9 cellular contexts compared by ENCODE assay signal in the genomic region with DNA sequence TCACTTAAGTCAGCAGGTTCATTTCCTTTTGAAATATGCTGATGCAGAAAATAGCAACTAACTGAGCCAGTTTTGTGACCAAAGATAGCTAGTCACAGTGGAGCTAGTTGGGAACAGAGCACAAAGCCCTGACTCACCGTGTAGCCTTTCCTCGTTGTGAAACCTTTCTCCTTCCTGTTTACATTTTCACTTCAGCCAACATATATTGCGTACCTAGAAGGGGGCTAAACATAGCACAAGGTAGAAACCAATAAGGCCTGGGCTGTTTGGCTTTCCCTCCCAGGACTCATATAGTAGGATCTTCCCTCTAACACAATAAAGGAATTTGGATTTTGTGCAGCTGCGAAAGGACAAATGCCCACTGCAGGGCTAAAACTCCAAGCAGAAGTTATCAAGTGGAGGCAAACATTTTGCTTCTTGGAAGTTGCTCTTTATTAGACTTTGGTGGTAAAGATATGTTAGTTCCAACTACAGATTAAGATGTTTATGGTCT. TPM values are rescaled to one million over a fixed set of nuclear protein-coding genes. Genes with fewer than 3 reads are reported as not detected.
A peak's percentile ranks its signal among the peaks of the same experiment; 100 is the strongest.
DNase-seq lines count a peak whose midpoint lies in the region; ATAC-seq, FAIRE-seq and TF ChIP-seq lines count a peak whose summit lies in the region.
"Had no signal": no experiment of that assay in that cellular context is flagged by ENCODE, and none has a peak within 500 bp of the region (broad histone marks: within the 10 kb centered on the region; RNA-seq: fewer than 3 reads in every experiment).

No MANE protein-coding gene starts in this region.

- POLR2A ChIA-PET in HEK293 (lab: Yijun Ruan, JAX) = no interaction called here
- POLR2A ChIA-PET in K562 (lab: Yijun Ruan, JAX) = interaction anchor here (0.7 to 1.6 kb wide), 6 partner anchors 9 to 506 kb away, joined by 3 to 5 read pairs (median 3); no protein-coding TSS in a partner anchor

- H2AFZ ChIP-seq in MM.1S (ENCODE audit: low read length) = peak overlapping the region; percentile 35; the same call in 1 of the 2 replicates
- peak overlapping the region; percentile 95 for H2AFZ ChIP-seq in K562 (ENCODE audit: low read depth, low read length)

- no peak overlapping the region for H3K4me3 Mint-ChIP-seq in activated T-cell treated with anti-CD3 and anti-CD28 coated beads, Interleukin-2, amount 50 U/mL, for 4 hours
- peak overlapping the region; percentile 24 for H3K4me3 Mint-ChIP-seq in memory B cell

- H3K27ac ChIP-seq in HEK293 (ENCODE audit: extremely low read depth, low read depth, low read length) = no peak overlapping the region
- peak overlapping the region; percentile 81 for H3K27ac ChIP-seq in MM.1S (ENCODE audit: low read length)
- peak overlapping the region; percentile 88 for H3K27ac ChIP-seq in K562 (ENCODE audit: extremely low read depth, low read depth, low read length)

- peak; percentile 84 for FAIRE-seq in K562 (lab: Jason Lieb, UNC)
- FAIRE-seq: frontal cortex had no signal

- H3K79me2 ChIP-seq in MM.1S (ENCODE audit: low read length) (no peaks in the 10 kb centered on the region), K562 (ENCODE audit: control insufficient read depth, insufficient read depth, low read length) (no peaks in the 10 kb centered on the region)

- no peaks in the 10 kb centered on the region for H3K9me2 ChIP-seq in MM.1S (replicated peaks; ENCODE audit: insufficient read depth, low read length)

- H3K9me3 Mint-ChIP-seq in activated T-cell treated with anti-CD3 and anti-CD28 coated beads, Interleukin-2, amount 50 U/mL, for 4 hours = no peaks in the 10 kb centered on the region
- no peaks in the 10 kb centered on the region for H3K9me3 Mint-ChIP-seq in memory B cell

- peak overlapping the region; percentile 43 for H3K27ac Mint-ChIP-seq in memory B cell

- peak; percentile 41 for TF ChIP-seq EP300 in K562 (IDR thresholded peaks at IDR 0.05; ENCODE audit: low read length)

- peaks cover 9% of the 10 kb centered on the region for H3K4me1 Mint-ChIP-seq in activated T-cell treated with anti-CD3 and anti-CD28 coated beads, Interleukin-2, amount 50 U/mL, for 4 hours (ENCODE audit: low read depth)
- peaks cover 11% of the 10 kb centered on the region for H3K4me1 Mint-ChIP-seq in memory B cell

- no peaks in the 10 kb centered on the region for H3K9me1 ChIP-seq in K562 (ENCODE audit: control insufficient read depth, insufficient read depth, low read length)

- H3K36me3 ChIP-seq in HEK293 (ENCODE audit: control insufficient read depth in 2 of 2, insufficient read depth in 1 of 2, low read length in 2 of 2) = no peaks in the 10 kb centered on the region
- H3K36me3 ChIP-seq in MM.1S (replicated peaks; ENCODE audit: insufficient read depth, low read length) = no peaks in the 10 kb centered on the region
- H3K36me3 ChIP-seq in K562 (ENCODE audit: control insufficient read depth, insufficient read depth, low read length) = no peaks in the 10 kb centered on the region

- H3F3A ChIP-seq in MM.1S (ENCODE audit: insufficient read depth, low read length) = no peaks in the 10 kb centered on the region; the same call in 1 of the 2 replicates

- intact Hi-C loops in K562 (cut with micrococcal nuclease) = loop anchor here (1.0 kb wide), 1 partner anchor 24 kb away; a partner anchor contains a TSS

- TSS peak; percentile 96 for BruUV-seq in K562 (replicated peaks; lab: Mats Ljungman, UMichigan)

- no peak for TF ChIP-seq RAD21 in K562 (CRISPR knock-in tag; conservative IDR thresholded peaks at IDR 0.05 in 1 of 2, IDR thresholded peaks at IDR 0.05 in 1 of 2)

- H3K9ac ChIP-seq in MM.1S (ENCODE audit: low read length) = peak overlapping the region; percentile 30; the same call in 1 of the 2 replicates
- peak overlapping the region in 1 of 2 experiments; percentile 65; a peak in 2 of 4 replicates for H3K9ac ChIP-seq in K562 (ENCODE audit: insufficient read depth in 1 of 2, low read depth in 2 of 2, low read length in 2 of 2)

- H3K9me3 ChIP-seq in HEK293 (ENCODE audit: control insufficient read depth, insufficient read depth, low read depth, low read length) = no peaks in the 10 kb centered on the region
- no peaks in the 10 kb centered on the region for H3K9me3 ChIP-seq in MM.1S (replicated peaks; ENCODE audit: insufficient read depth, low read length)
- H3K9me3 ChIP-seq in K562 (replicated peaks; ENCODE audit: control insufficient read depth, insufficient read depth, low read depth, low read length) = no peaks in the 10 kb centered on the region

- H3K4me1 ChIP-seq in HEK293 (ENCODE audit: control insufficient read depth, insufficient read depth, low read length) (peaks cover 13% of the 10 kb centered on the region), MM.1S (ENCODE audit: low read length) (peaks cover 6% of the 10 kb centered on the region), K562 (replicated peaks in 1 of 2; ENCODE audit: control insufficient read depth in 2 of 2, insufficient read depth in 2 of 2, low read length in 2 of 2) (peaks cover 10 to 22% of the 10 kb centered on the region in 2 experiments; a peak in 4 of 5 replicates)

- ATAC-seq in activated T-cell treated with anti-CD3 and anti-CD28 coated beads, Interleukin-2, amount 50 U/mL, for 4 hours = peak; percentile 58 to 75
- ATAC-seq in K562 (peak; percentile 85), memory B cell (ENCODE audit: low read depth) (peak; percentile 89)

- H3K36me3 Mint-ChIP-seq in activated T-cell treated with anti-CD3 and anti-CD28 coated beads, Interleukin-2, amount 50 U/mL, for 4 hours (ENCODE audit: insufficient read depth) = no peaks in the 10 kb centered on the region
- no peaks in the 10 kb centered on the region for H3K36me3 Mint-ChIP-seq in memory B cell

- H3K27me3 ChIP-seq in MM.1S (replicated peaks; ENCODE audit: insufficient read depth, low read length) (no peaks in the 10 kb centered on the region), K562 (ENCODE audit: control insufficient read depth in 2 of 2, insufficient read depth in 2 of 2, low read length in 2 of 2) (no peaks in the 10 kb centered on the region)

- no peak; the same call in none of the 2 replicates for TF ChIP-seq POLR2A in K562 (conservative IDR thresholded peaks at IDR 0.05)

- no peaks in the 10 kb centered on the region for H3K27me3 Mint-ChIP-seq in activated T-cell treated with anti-CD3 and anti-CD28 coated beads, Interleukin-2, amount 50 U/mL, for 4 hours (ENCODE audit: low read depth)
- no peaks in the 10 kb centered on the region for H3K27me3 Mint-ChIP-seq in memory B cell

- H4K20me1 ChIP-seq in MM.1S (ENCODE audit: insufficient read depth, low read length) (no peaks in the 10 kb centered on the region), K562 (replicated peaks; ENCODE audit: control insufficient read depth, insufficient read depth, low read length) (no peaks in the 10 kb centered on the region)

- 25% methylated on average over 4 of the region's 4 CpGs for WGBS in K562 (ENCODE audit: insufficient coverage, low coverage, missing lambda C conversion rate)

- TF ChIP-seq CTCF in HEK293 (tag by site-specific recombination; IDR thresholded peaks at IDR 0.05) (no peak), MM.1S (IDR thresholded peaks at IDR 0.05; ENCODE audit: low read length) (no peak), K562 (IDR thresholded peaks at IDR 0.05 in 2 of 3, conservative IDR thresholded peaks at IDR 0.05 in 1 of 3; ENCODE audit: insufficient read depth in 2 of 3, low read depth in 1 of 3, low read length in 3 of 3) (no peak)

- CTCF ChIA-PET in HEK293 (lab: Yijun Ruan, JAX) (interaction anchor here (1.4 to 2.0 kb wide), 2 partner anchors 23 to 25 kb away, joined by 4 read pairs; no protein-coding TSS in a partner anchor), K562 (lab: Yijun Ruan, JAX; ENCODE audit: low intra/inter-chr PET ratio) (no interaction called here)

- H3K4me3 ChIP-seq in HEK293 (ENCODE audit: low read depth, low read length) = no peak overlapping the region
- no peak overlapping the region for H3K4me3 ChIP-seq in MM.1S (ENCODE audit: low read length)
- peak overlapping the region; percentile 37 for H3K4me3 ChIP-seq in K562

- no peak for DNase-seq in activated T-cell treated with anti-CD3 and anti-CD28 coated beads, Interleukin-2, amount 50 U/mL, for 4 hours
- DNase-seq in activated T-cell treated with anti-CD3 and anti-CD28 coated beads, Interleukin-2, amount 50 U/mL, for 48 hours = no peak
- DNase-seq in MM.1S (peak; percentile 94), K562 (ENCODE audit: extremely low read depth in 1 of 4, low spot score in 3 of 4) (peak; percentile 40 to 82 (median 59)), memory B cell (ENCODE audit: low spot score in 2 of 2) (no peak), GOT3 (lab: John Stamatoyannopoulos, UW) (no peak), NCI-H2227 (lab: John Stamatoyannopoulos, UW; ENCODE audit: unreplicated experiment) (no peak)

- in situ Hi-C loops in K562 (cut with MboI) = no loop called here

- H3K4me2 ChIP-seq in MM.1S (ENCODE audit: low read depth, low read length) = peak overlapping the region; percentile 70
- H3K4me2 ChIP-seq in K562 (ENCODE audit: insufficient read depth, low read length) = peak overlapping the region; percentile 54

TF ChIP-seq in HEK293, 187 proteins besides CTCF, POLR2A, EP300 and RAD21 (continues in another document):
- TF ChIP-seq ZNF791 (tag by site-specific recombination; IDR thresholded peaks at IDR 0.05) (no peak), ZNF140 (tag by site-specific recombination; IDR thresholded peaks at IDR 0.05) (no peak)

TF ChIP-seq in K562, 482 proteins besides CTCF, POLR2A, EP300 and RAD21 (continues in another document):
- TF ChIP-seq PTRF (tag; IDR thresholded peaks at IDR 0.05) = no peak
- TF ChIP-seq MEF2D (tag; conservative IDR thresholded peaks at IDR 0.05; ENCODE audit: low read depth) = peak; percentile 82
- no peak for TF ChIP-seq EZH2 (IDR thresholded peaks at IDR 0.05; ENCODE audit: borderline replicate concordance, low read depth, low read length)

RNA-seq across cellular contexts. Expression of a gene that starts 24.5 kb away (rescaled TPM):
- total RNA-seq in activated T-cell treated with anti-CD3 and anti-CD28 coated beads, Interleukin-2, amount 50 U/mL, for 4 hours = 10 to 100 TPM; 55.5 to 66.6 (median 60.6) TPM
- 45.6 and 69.6 TPM in 2 replicates for total RNA-seq in K562 (2011; cell fraction: chromatin; rRNA removed; ENCODE audit: low replicate concordance)
- 29.0 and 29.5 TPM in 2 replicates for total RNA-seq in K562 (2011; cell fraction: nucleolus; rRNA removed)
- 35.7 and 37.3 TPM in 2 replicates for total RNA-seq in K562 (2011; cell fraction: nucleoplasm; rRNA removed)
- total RNA-seq in K562 (2014; rRNA removed) (21.0 and 23.3 TPM in 2 replicates), K562 (2014; rRNA removed; fragmentation: Illumina TruSeq; extraction: Trizol) (20.6 and 23.5 TPM in 2 replicates), K562 (2015; rRNA removed; fragmentation: Illumina TruSeq; extraction: Trizol) (24.3 and 25.3 TPM in 2 replicates), K562 (2021) (26.1 and 31.7 TPM in 2 replicates)
- polyA plus RNA-seq in K562 (2011; rRNA removed) (33.2 and 34.8 TPM in 2 replicates), K562 (2014; fragmentation: Illumina TruSeq; extraction: Trizol) (24.2 and 30.3 TPM in 2 replicates), K562 (2014; fragmentation: Nextera tagmentation; extraction: Ambion mirVana) (1 to 10 TPM; 5.2 to 7.6 TPM), K562 (2014; rRNA removed) (23.0 and 24.6 TPM in 2 replicates)
- polyA plus RNA-seq in K562 (2011; cell fraction: cytosol; rRNA removed) = 17.2 and 25.7 TPM in 2 replicates
- polyA plus RNA-seq in K562 (2011; cell fraction: nucleus; rRNA removed) = 37.4 and 44.9 TPM in 2 replicates
- polyA plus RNA-seq in K562 (2012) = 18.3 and 28.4 TPM in 2 replicates
- polyA minus RNA-seq in K562 (2011; rRNA and poly(A)+ RNA removed) = 41.5 and 47.0 TPM in 2 replicates
- 22.2 and 22.3 TPM in 2 replicates for polyA minus RNA-seq in K562 (2011; cell fraction: cytosol; rRNA and poly(A)+ RNA removed)
- polyA minus RNA-seq in K562 (2011; cell fraction: nucleus; rRNA and poly(A)+ RNA removed) = 20.3 and 39.2 TPM in 2 replicates

Comparison
In these comparisons a context has a peak if more than half of its experiments do, and no peak if none do; other contexts are left out.
1. DNase-seq: peak in MM.1S (single experiment) and K562 (4 of 4); none in activated T-cell treated with anti-CD3 and anti-CD28 coated beads, Interleukin-2, amount 50 U/mL, for 4 hours (single experiment), activated T-cell treated with anti-CD3 and anti-CD28 coated beads, Interleukin-2, amount 50 U/mL, for 48 hours (0 of 2), memory B cell (0 of 2), GOT3 (single experiment) and NCI-H2227 (single experiment).
2. Peak in every context shown above with its lines, with median percentiles within 50 percentile points of each other: ATAC-seq.